ENCODE assay signal across 25 cellular contexts in the genomic region with DNA sequence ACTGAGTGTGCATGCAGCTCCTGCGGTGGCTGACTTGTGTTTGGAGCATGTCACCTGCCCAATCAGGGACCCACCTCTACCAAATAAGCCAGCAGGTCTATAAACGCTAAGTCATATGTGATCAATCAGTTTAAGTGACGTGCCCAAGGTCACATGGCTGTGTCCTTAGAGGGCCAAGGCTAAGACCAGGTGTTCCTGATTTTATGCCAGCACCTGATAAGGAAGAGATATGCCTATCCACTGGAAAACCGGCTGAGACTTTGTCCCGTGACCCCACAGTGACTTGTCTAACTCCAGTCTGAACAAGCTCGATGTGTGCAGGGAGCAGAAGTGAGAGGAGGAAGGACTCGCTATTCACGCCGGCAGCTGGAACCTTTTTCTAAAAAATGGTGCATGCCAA. TPM values are rescaled to one million over a fixed set of nuclear protein-coding genes. Genes with fewer than 3 reads are reported as not detected.
A peak's percentile ranks its signal among the peaks of the same experiment; 100 is the strongest.
DNase-seq lines count a peak whose midpoint lies in the region; ATAC-seq and TF ChIP-seq lines count a peak whose summit lies in the region.
"Had no signal": no experiment of that assay in that cellular context is flagged by ENCODE, and none has a peak within 500 bp of the region (broad histone marks: within the 10 kb centered on the region; RNA-seq: fewer than 3 reads in every experiment).

No MANE protein-coding gene starts in this region.

- H3K4me1 Mint-ChIP-seq in CD14-positive monocyte (peaks cover 8% of the 10 kb centered on the region), progenitor cell of endocrine pancreas (ENCODE audit: low read depth) (peaks cover 48% of the 10 kb centered on the region)
- peaks cover 16 to 17% of the 10 kb centered on the region in 2 donors for H3K4me1 Mint-ChIP-seq in effector memory CD8-positive, alpha-beta T cell (ENCODE audit: low read depth in 2 of 2)

- peaks cover 0 to 3% (median 0%) of the 10 kb centered on the region in 7 donors for H3K9me3 Mint-ChIP-seq in CD14-positive monocyte
- H3K9me3 Mint-ChIP-seq in progenitor cell of endocrine pancreas (ENCODE audit: low read depth) = no peaks in the 10 kb centered on the region
- H3K9me3 Mint-ChIP-seq in effector memory CD8-positive, alpha-beta T cell = no peaks in the 10 kb centered on the region
- H3K9me3 Mint-ChIP-seq: activated CD4-positive, alpha-beta memory T cell treated with anti-CD3 and anti-CD28 coated beads for 36 hours; activated T-helper 1 cell treated with anti-CD3 and anti-CD28 coated beads, Interleukin-12 subunit alpha, Interleukin-12 subunit beta, Interleukin-2, Interleukin-4 antibody, amounts not matched to agents 30 ng/mL and 10 ng/mL and 1 ng/mL, durations not matched to agents 14 hours and 24 hours and 36 hours; central memory CD8-positive, alpha-beta T cell; nephron had no signal

- no peak overlapping the region for H3K27ac Mint-ChIP-seq in CD14-positive monocyte
- H3K27ac Mint-ChIP-seq in progenitor cell of endocrine pancreas = peak overlapping the region; percentile 92
- no peak overlapping the region for H3K27ac Mint-ChIP-seq in effector memory CD8-positive, alpha-beta T cell
- H3K27ac Mint-ChIP-seq: activated CD4-positive, alpha-beta memory T cell treated with anti-CD3 and anti-CD28 coated beads for 36 hours; activated T-helper 1 cell treated with anti-CD3 and anti-CD28 coated beads, Interleukin-12 subunit alpha, Interleukin-12 subunit beta, Interleukin-2, Interleukin-4 antibody, amounts not matched to agents 30 ng/mL and 10 ng/mL and 1 ng/mL, durations not matched to agents 14 hours and 24 hours and 36 hours; nephron had no signal

- H3K4me3 Mint-ChIP-seq in CD14-positive monocyte = no peak overlapping the region
- H3K4me3 Mint-ChIP-seq in progenitor cell of endocrine pancreas (ENCODE audit: low read depth) = peak overlapping the region; percentile 44
- H3K4me3 Mint-ChIP-seq in effector memory CD8-positive, alpha-beta T cell = no peak overlapping the region
- H3K4me3 Mint-ChIP-seq: activated CD4-positive, alpha-beta memory T cell treated with anti-CD3 and anti-CD28 coated beads for 36 hours; activated T-helper 1 cell treated with anti-CD3 and anti-CD28 coated beads, Interleukin-12 subunit alpha, Interleukin-12 subunit beta, Interleukin-2, Interleukin-4 antibody, amounts not matched to agents 30 ng/mL and 10 ng/mL and 1 ng/mL, durations not matched to agents 14 hours and 24 hours and 36 hours; central memory CD8-positive, alpha-beta T cell; nephron had no signal

- peaks cover 0 to 7% (median 0%) of the 10 kb centered on the region in 3 donors for H3K27me3 Mint-ChIP-seq in CD14-positive monocyte (ENCODE audit: low read depth in 3 of 3)
- H3K27me3 Mint-ChIP-seq in progenitor cell of endocrine pancreas = peaks cover 55% of the 10 kb centered on the region
- no peaks in the 10 kb centered on the region for H3K27me3 Mint-ChIP-seq in effector memory CD8-positive, alpha-beta T cell
- H3K27me3 Mint-ChIP-seq: activated CD4-positive, alpha-beta memory T cell treated with anti-CD3 and anti-CD28 coated beads for 36 hours; central memory CD8-positive, alpha-beta T cell had no signal

- peak; percentile 27 for ATAC-seq in esophagus mucosa
- no peak for ATAC-seq in effector memory CD8-positive, alpha-beta T cell (replicated peaks)

- no peak for TF ChIP-seq CTCF in CD14-positive monocyte (IDR thresholded peaks at IDR 0.05)
- TF ChIP-seq CTCF in LNCaP clone FGC (IDR thresholded peaks at IDR 0.05; ENCODE audit: control insufficient read depth, extremely low read depth, insufficient read depth) = no peak
- no peak for TF ChIP-seq CTCF in progenitor cell of endocrine pancreas (IDR thresholded peaks at IDR 0.05; ENCODE audit: unreplicated experiment)

- peak; percentile 35 for DNase-seq in CD14-positive monocyte (ENCODE audit: low spot score)
- peak; percentile 8 for DNase-seq in LNCaP clone FGC (ENCODE audit: low read depth)
- DNase-seq in progenitor cell of endocrine pancreas (ENCODE audit: low spot score, unreplicated experiment) = no peak
- no peak for DNase-seq in NCI-H1436 (lab: John Stamatoyannopoulos, UW)
- DNase-seq in effector memory CD8-positive, alpha-beta T cell = no peak
- no peak for DNase-seq in COR-L47 (lab: John Stamatoyannopoulos, UW)
- DNase-seq: ACHN; activated CD4-positive, alpha-beta memory T cell treated with anti-CD3 and anti-CD28 coated beads for 36 hours; activated CD4-positive, CD25-positive, alpha-beta regulatory T cell treated with anti-CD3 and anti-CD28 coated beads, Interleukin-2, amount 50 U/mL, for 72 hours; activated CD8-positive, alpha-beta memory T cell treated with anti-CD3 and anti-CD28 coated beads, Interleukin-2, amount 50 U/mL, for 4 hours; activated naive CD4-positive, alpha-beta T cell treated with Interleukin-2 at 50 U/mL for 16 hours; BE2C; DMS79; HCEC 1CT; kidney glomerular epithelial cell; NCI-H2029; NCI-H526 treated with DMSO at 0.1 percent for 48 hours; SIG-M5; stimulated activated naive CD4-positive, alpha-beta T cell had no signal

- intact Hi-C loops in CD14-positive monocyte (cut with micrococcal nuclease) = no loop called here

- no peak overlapping the region for H3K4me3 ChIP-seq in LNCaP clone FGC (ENCODE audit: low read depth, low read length)
- H3K4me3 ChIP-seq: lung, suprapubic skin had no signal

- H3K36me3 Mint-ChIP-seq in CD14-positive monocyte (peaks cover 35 to 40% of the 10 kb centered on the region in 2 donors), progenitor cell of endocrine pancreas (ENCODE audit: insufficient read depth) (no peaks in the 10 kb centered on the region)
- peaks cover 2% of the 10 kb centered on the region for H3K36me3 Mint-ChIP-seq in effector memory CD8-positive, alpha-beta T cell (ENCODE audit: insufficient read depth)
- H3K36me3 Mint-ChIP-seq: activated CD4-positive, alpha-beta memory T cell treated with anti-CD3 and anti-CD28 coated beads for 36 hours had no signal

RNA-seq across cellular contexts. Expression of a gene that starts 57.1 kb away (rescaled TPM):
- 10 to 100 TPM; 29.2 to 30.9 TPM for polyA plus RNA-seq in CD14-positive monocyte
- total RNA-seq in esophagus mucosa (9.5 TPM), progenitor cell of endocrine pancreas (20.6 and 23.4 TPM in 2 replicates)

Comparison
In these comparisons a context has a peak if more than half of its experiments do, and no peak if none do; other contexts are left out.
1. DNase-seq: peak in CD14-positive monocyte (single experiment) and LNCaP clone FGC (single experiment); none in progenitor cell of endocrine pancreas (single experiment), NCI-H1436 (single experiment), effector memory CD8-positive, alpha-beta T cell (0 of 3) and COR-L47 (single experiment).